ENCODE assay signal across 18 cellular contexts in the genomic region with DNA sequence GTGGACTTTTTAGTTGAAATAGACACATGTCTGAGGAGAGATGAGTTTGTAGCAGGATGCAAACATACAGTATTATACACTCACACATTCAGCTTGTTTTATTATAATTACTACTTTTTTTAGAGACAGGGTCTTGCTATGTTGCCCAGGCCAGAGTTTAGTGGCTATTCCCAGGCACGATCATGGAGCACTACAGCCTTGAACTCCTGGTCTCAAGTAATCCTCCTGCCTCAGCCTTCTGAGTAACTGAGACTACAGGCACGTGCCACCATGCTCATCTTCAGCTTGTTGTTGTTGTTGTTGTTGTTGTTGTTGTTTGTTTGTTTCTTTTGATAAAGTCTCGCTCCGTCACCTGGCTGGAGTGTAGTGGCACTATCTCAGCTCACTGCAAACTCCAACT.
"Had no signal": no experiment of that assay in that cellular context is flagged by ENCODE, and none has a peak within 500 bp of the region (broad histone marks: within the 10 kb centered on the region; RNA-seq: fewer than 3 reads in every experiment).

No MANE protein-coding gene starts in this region.

- H3K9ac ChIP-seq: neural progenitor cell had no signal

- H3K27me3 ChIP-seq: colonic mucosa, esophagus squamous epithelium, gastroesophageal sphincter, neural progenitor cell, ovary, right atrium auricular region, testis had no signal

- H3K4me3 ChIP-seq: colonic mucosa, esophagus squamous epithelium, gastroesophageal sphincter, mucosa of descending colon, neural progenitor cell, ovary, right atrium auricular region, spleen, testis, tibial nerve had no signal

- H3K9me3 ChIP-seq: colonic mucosa, esophagus squamous epithelium, gastroesophageal sphincter, mucosa of descending colon, ovary, right atrium auricular region, spleen, testis, tibial nerve had no signal

- ATAC-seq: gastroesophageal sphincter; left lobe of liver; natural killer cell; stimulated activated memory B cell treated with anti-CD40 and anti-IgM and Interleukin-4, amounts not matched to agents 10 μg/mL and 1 μg/mL and 100 μg/mL, for 72 hours had no signal

- H2AFZ ChIP-seq: neural progenitor cell had no signal

- DNase-seq: colonic mucosa; esophagus squamous epithelium; glutamatergic neuron; mucosa of descending colon; natural killer cell; nucleus accumbens; ovary; spleen; stimulated activated CD4-positive, alpha-beta T cell treated with anti-CD3 and anti-CD28 coated beads, Interleukin-15, amount 100 ng/mL, for 24 hours; stimulated activated CD4-positive, alpha-beta T cell treated with anti-CD3 and anti-CD28 coated beads, Interleukin-1b, Interleukin-23, amount 100 ng/mL, for 48 hours; stimulated activated CD4-positive, alpha-beta T cell treated with anti-CD3 and anti-CD28 coated beads, Interleukin-4, amount 100 ng/mL, for 24 hours; testis had no signal

- H3K4me2 ChIP-seq: neural progenitor cell had no signal

- H3K36me3 ChIP-seq: colonic mucosa, esophagus squamous epithelium, gastroesophageal sphincter, neural progenitor cell, ovary, right atrium auricular region, spleen, tibial nerve had no signal

- H3K27ac ChIP-seq: colonic mucosa, esophagus squamous epithelium, gastroesophageal sphincter, neural progenitor cell, ovary, right atrium auricular region, spleen, testis, tibial nerve had no signal

- H3K4me1 ChIP-seq: colonic mucosa, esophagus squamous epithelium, gastroesophageal sphincter, right atrium auricular region, spleen, testis, tibial nerve had no signal
